ENCODE assay signal across 8 cellular contexts in genomic region chr7:133253522-133253882, GRCh38. TPM values are rescaled to one million over a fixed set of nuclear protein-coding genes. Genes with fewer than 3 reads are reported as not detected.
DNase-seq lines count a peak whose midpoint lies in the region; ATAC-seq, FAIRE-seq and TF ChIP-seq lines count a peak whose summit lies in the region.

No MANE protein-coding gene starts in this region.

- peak overlapping the region; percentile 81 for H3K27ac Mint-ChIP-seq in activated CD4-positive, alpha-beta memory T cell treated with anti-CD3 and anti-CD28 coated beads, Interleukin-2, amount 10 ng/mL, durations not matched to agents 7 days and 5 days

- peaks cover 42% of the 10 kb centered on the region for H3K4me1 Mint-ChIP-seq in activated CD4-positive, alpha-beta memory T cell treated with anti-CD3 and anti-CD28 coated beads, Interleukin-2, amount 10 ng/mL, durations not matched to agents 7 days and 5 days

- peaks cover 53% of the 10 kb centered on the region for H3K79me2 ChIP-seq in DND-41 (ENCODE audit: insufficient read depth, low read length)

- peak overlapping the region; percentile 86 for H3K4me3 Mint-ChIP-seq in activated CD4-positive, alpha-beta memory T cell treated with anti-CD3 and anti-CD28 coated beads, Interleukin-2, amount 10 ng/mL, durations not matched to agents 7 days and 5 days

- peak overlapping the region; percentile 77 for H3K9ac ChIP-seq in DND-41 (ENCODE audit: low read depth, low read length)

- H3K27ac ChIP-seq in DND-41 (ENCODE audit: low read length) = peak overlapping the region; percentile 91
- peak overlapping the region; percentile 82 to 88 (median 84) for H3K27ac ChIP-seq in pancreas

- H3K9me3 Mint-ChIP-seq in activated CD4-positive, alpha-beta memory T cell treated with anti-CD3 and anti-CD28 coated beads, Interleukin-2, amount 10 ng/mL, durations not matched to agents 7 days and 5 days = no peaks in the 10 kb centered on the region

- H3K9me3 ChIP-seq in DND-41 (ENCODE audit: insufficient read depth, low read length, severe bottlenecking) (peaks cover 2% of the 10 kb centered on the region), pancreas (no peaks in the 10 kb centered on the region)

- intact Hi-C loops in pancreas (cut with DNase I) = no loop called here

- 2 to 3% methylated on average over 7 of the region's 7 CpGs for WGBS in pancreas, 2 donors

- no peak for TF ChIP-seq CTCF in DND-41 (IDR thresholded peaks at IDR 0.05; ENCODE audit: borderline replicate concordance, extremely low read depth, low read length, poor library complexity, severe bottlenecking)
- TF ChIP-seq CTCF in fibroblast of villous mesenchyme (IDR thresholded peaks at IDR 0.05; ENCODE audit: insufficient read depth, low read depth, low read length) = no peak
- TF ChIP-seq CTCF in pancreas (IDR thresholded peaks at IDR 0.05) = no peak

- POLR2A ChIA-PET in activated CD4-positive, alpha-beta memory T cell treated with anti-CD3 and anti-CD28 coated beads, Interleukin-2, amount 10 ng/mL, durations not matched to agents 7 days and 5 days (lab: Charles Lee) = interaction anchor here (0.9 to 1.5 kb wide), 7 partner anchors 9 to 172 kb away, joined by 4 to 6 read pairs (median 4); partner anchors contain the start of gene CHCHD3

- peak overlapping the region; percentile 83 for H2AFZ ChIP-seq in DND-41 (ENCODE audit: low read depth, low read length)

- peak overlapping the region; percentile 87 to 96 for H3K4me3 ChIP-seq in DND-41 (ENCODE audit: low read depth in 1 of 2, low read length in 2 of 2)
- peak overlapping the region; percentile 88 for H3K4me3 ChIP-seq in fibroblast of villous mesenchyme (ENCODE audit: low read depth, low read length)
- H3K4me3 ChIP-seq in pancreas = peak overlapping the region; percentile 44 to 80 (median 76)

- H3K27me3 ChIP-seq in DND-41 (ENCODE audit: insufficient read depth, low read length, poor library complexity) = no peaks in the 10 kb centered on the region
- no peaks in the 10 kb centered on the region for H3K27me3 ChIP-seq in pancreas

- no peaks in the 10 kb centered on the region for H3K27me3 Mint-ChIP-seq in activated CD4-positive, alpha-beta memory T cell treated with anti-CD3 and anti-CD28 coated beads, Interleukin-2, amount 10 ng/mL, durations not matched to agents 7 days and 5 days

- FAIRE-seq in pancreas (lab: Jason Lieb, UNC) = no peak

- H3K36me3 ChIP-seq in DND-41 (ENCODE audit: insufficient read depth, low read length) (no peaks in the 10 kb centered on the region), pancreas (no peaks in the 10 kb centered on the region)

- H3K4me2 ChIP-seq in DND-41 (ENCODE audit: insufficient read depth, low read length) = peak overlapping the region; percentile 85

- H3K4me1 ChIP-seq in DND-41 (ENCODE audit: insufficient read depth, low read length) (peaks cover 38% of the 10 kb centered on the region), pancreas (peaks cover 9 to 24% (median 15%) of the 10 kb centered on the region in 3 donors)

- H3K36me3 Mint-ChIP-seq in activated CD4-positive, alpha-beta memory T cell treated with anti-CD3 and anti-CD28 coated beads, Interleukin-2, amount 10 ng/mL, durations not matched to agents 7 days and 5 days (ENCODE audit: low read depth) = peaks cover 11% of the 10 kb centered on the region

- no peak for ATAC-seq in DND-41 (ENCODE audit: insufficient read depth, low read depth)
- peak; percentile 14 for ATAC-seq in HG03342 (IDR thresholded peaks at IDR 0.05; ENCODE audit: unreplicated experiment)
- ATAC-seq in pancreas = peak; percentile 32 to 74 (median 66)

- DNase-seq in DND-41 = peak; percentile 29
- DNase-seq in activated CD4-positive, alpha-beta memory T cell treated with anti-CD3 and anti-CD28 coated beads, Interleukin-2, amount 10 ng/mL, durations not matched to agents 7 days and 5 days = peak; percentile 26
- DNase-seq in fibroblast of villous mesenchyme (ENCODE audit: low read depth) = peak; percentile 32
- peak in 3 of 6 donors; percentile 7 to 25 (median 23) for DNase-seq in pancreas
- no peak for DNase-seq in SKM-1 (lab: John Stamatoyannopoulos, UW; ENCODE audit: unreplicated experiment)
- no peak for DNase-seq in epidermal melanocyte (ENCODE audit: insufficient read length, low spot score)
- DNase-seq in DMS153 treated with DMSO at 0.1 percent for 48 hours (lab: John Stamatoyannopoulos, UW; ENCODE audit: unreplicated experiment) = no peak

- CTCF ChIA-PET in activated CD4-positive, alpha-beta memory T cell treated with anti-CD3 and anti-CD28 coated beads, Interleukin-2, amount 10 ng/mL, durations not matched to agents 7 days and 5 days (lab: Charles Lee) = interaction anchor here (1.7 kb wide), 1 partner anchor 1064 kb away, joined by 4 read pairs; the partner anchor contains the start of gene SLC35B4

- no peaks in the 10 kb centered on the region for H4K20me1 ChIP-seq in DND-41 (ENCODE audit: insufficient read depth, low read length)

RNA-seq across cellular contexts. Expression of gene EXOC4, which starts 0.6 kb away (rescaled TPM):
- 10 to 100 TPM; 70.1 to 71.1 TPM for total RNA-seq in activated CD4-positive, alpha-beta memory T cell treated with anti-CD3 and anti-CD28 coated beads, Interleukin-2, amount 10 ng/mL, durations not matched to agents 7 days and 5 days
- 89.9 and 106 TPM in 2 replicates for total RNA-seq in fibroblast of villous mesenchyme
- 10 to 100 TPM; 50.7 to 81.2 (median 54.3) TPM for total RNA-seq in pancreas
- 10 to 100 TPM; 13.4 to 14.8 TPM for polyA plus RNA-seq in pancreas

Comparison
In these comparisons a context has a peak if more than half of its experiments do, and no peak if none do; other contexts are left out.
1. DNase-seq: peak in DND-41 (single experiment), activated CD4-positive, alpha-beta memory T cell treated with anti-CD3 and anti-CD28 coated beads, Interleukin-2, amount 10 ng/mL, durations not matched to agents 7 days and 5 days (single experiment) and fibroblast of villous mesenchyme (single experiment); none in SKM-1 (single experiment), epidermal melanocyte (single experiment) and DMS153 treated with DMSO at 0.1 percent for 48 hours (single experiment).
2. Peak in every context shown above with its lines, with median percentiles within 50 percentile points of each other: H3K4me3 ChIP-seq.